1 cellular context compared by ENCODE assay signal in genomic region chr9:129437626-129438323, GRCh38.
TF ChIP-seq lines count a peak whose summit lies in the region.

No MANE protein-coding gene starts in this region.

TF ChIP-seq in K562, 482 proteins besides CTCF, POLR2A, EP300 and RAD21 (continued from another document):
- TF ChIP-seq ZBTB33 (CRISPR knock-in tag; IDR thresholded peaks at IDR 0.05) (peak; percentile 85), YY1 (IDR thresholded peaks at IDR 0.05; ENCODE audit: borderline replicate concordance in 1 of 3, control insufficient read depth in 1 of 3, extremely low read depth in 1 of 3, insufficient read depth in 3 of 3, insufficient read length in 1 of 3, insufficient replicate concordance in 2 of 3, low read depth in 1 of 3, low read length in 2 of 3) (peak in 1 of 3 experiments; percentile 17), ZBTB9 (CRISPR knock-in tag; IDR thresholded peaks at IDR 0.05) (no peak), ZFX (CRISPR knock-in tag; IDR thresholded peaks at IDR 0.05) (peak; percentile 48; the same call in 1 of the 2 replicates), CREB3 (tag; conservative IDR thresholded peaks at IDR 0.05; ENCODE audit: low read depth) (no peak), ZNF253 (CRISPR knock-in tag; conservative IDR thresholded peaks at IDR 0.05) (no peak), ZC3H8 (IDR thresholded peaks at IDR 0.05) (no peak), ZNF311 (CRISPR knock-in tag; IDR thresholded peaks at IDR 0.05) (no peak), CSDE1 (IDR thresholded peaks at IDR 0.05) (no peak), RAD51 (IDR thresholded peaks at IDR 0.05; ENCODE audit: borderline replicate concordance, low read depth) (peak; percentile 11; the same call in 1 of the 2 replicates), CBFA2T2 (conservative IDR thresholded peaks at IDR 0.05) (no peak)
